ENCODE assay signal across 7 cellular contexts in the genomic region with DNA sequence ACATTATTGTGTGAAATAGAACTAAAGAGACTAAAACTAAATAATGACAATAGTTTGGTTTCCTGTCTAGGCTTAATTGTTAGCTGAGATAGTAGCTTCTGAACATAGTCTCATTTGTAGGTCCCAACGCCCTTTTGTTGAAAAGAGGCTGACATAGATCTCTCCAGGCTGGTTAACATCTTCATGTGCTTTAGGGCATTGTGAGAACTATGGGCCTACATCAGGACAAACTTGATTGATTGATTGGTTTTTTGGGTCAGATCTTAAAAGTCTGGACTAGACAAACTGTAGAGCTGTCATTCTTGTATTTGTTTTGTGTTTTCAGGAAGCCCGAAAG. TPM values are rescaled to one million over a fixed set of nuclear protein-coding genes. Genes with fewer than 3 reads are reported as not detected.
A peak's percentile ranks its signal among the peaks of the same experiment; 100 is the strongest.
DNase-seq lines count a peak whose midpoint lies in the region; ATAC-seq and TF ChIP-seq lines count a peak whose summit lies in the region.

No MANE protein-coding gene starts in this region.

- peaks cover 68% of the 10 kb centered on the region for H3K79me2 ChIP-seq in HCT116 (ENCODE audit: insufficient read depth, low read length)

- POLR2A ChIA-PET in HCT116 (lab: Charles Lee) = no interaction called here
- POLR2A ChIA-PET in activated CD4-positive, alpha-beta memory T cell treated with anti-CD3 and anti-CD28 coated beads, Interleukin-2, amount 10 ng/mL, durations not matched to agents 7 days and 5 days (lab: Charles Lee) = interaction anchor here (0.6 to 5.0 kb wide), 10 partner anchors 9 to 209 kb away, joined by 3 to 98 read pairs (median 12); a partner anchor contains a TSS

- H3K27me3 ChIP-seq in HCT116 (ENCODE audit: insufficient read depth, low read length) = no peaks in the 10 kb centered on the region
- H3K27me3 ChIP-seq in right cardiac atrium (ENCODE audit: control insufficient read depth, insufficient read depth) = no peaks in the 10 kb centered on the region

- no peaks in the 10 kb centered on the region for H3K9me3 ChIP-seq in HCT116 (ENCODE audit: control insufficient read depth in 1 of 2, insufficient read depth in 1 of 2, low read depth in 1 of 2, low read length in 2 of 2)
- no peaks in the 10 kb centered on the region for H3K9me3 ChIP-seq in right cardiac atrium (ENCODE audit: control insufficient read depth, low read length)

- peak overlapping the region; percentile 94 for H3K4me3 Mint-ChIP-seq in activated CD4-positive, alpha-beta memory T cell treated with anti-CD3 and anti-CD28 coated beads, Interleukin-2, amount 10 ng/mL, durations not matched to agents 7 days and 5 days
- H3K4me3 Mint-ChIP-seq in stimulated activated effector memory CD8-positive, alpha-beta T cell treated with anti-CD3 and anti-CD28 coated beads, Interleukin-12 subunit alpha, Interleukin-12 subunit beta, amount 100 ng/mL, for 72 hours = peak overlapping the region; percentile 92

- H4K20me1 ChIP-seq in HCT116 (ENCODE audit: insufficient read depth) = no peaks in the 10 kb centered on the region

- ATAC-seq in HCT116 = no peak
- no peak for ATAC-seq in right cardiac atrium
- no peak for ATAC-seq in stimulated activated effector memory CD8-positive, alpha-beta T cell treated with anti-CD3 and anti-CD28 coated beads, Interleukin-12 subunit alpha, Interleukin-12 subunit beta, amount 100 ng/mL, for 72 hours
- no peak for ATAC-seq in GM21381 (IDR thresholded peaks at IDR 0.05; ENCODE audit: unreplicated experiment)

- H3K36me3 ChIP-seq in HCT116 (ENCODE audit: control insufficient read depth in 1 of 2, insufficient read depth in 2 of 2, low read length in 2 of 2) = peaks cover 8% of the 10 kb centered on the region in 2 experiments; a peak in 2 of 4 replicates

- no peaks in the 10 kb centered on the region for H3K9me3 Mint-ChIP-seq in activated CD4-positive, alpha-beta memory T cell treated with anti-CD3 and anti-CD28 coated beads, Interleukin-2, amount 10 ng/mL, durations not matched to agents 7 days and 5 days
- no peaks in the 10 kb centered on the region for H3K9me3 Mint-ChIP-seq in stimulated activated effector memory CD8-positive, alpha-beta T cell treated with anti-CD3 and anti-CD28 coated beads, Interleukin-12 subunit alpha, Interleukin-12 subunit beta, amount 100 ng/mL, for 72 hours

- peak overlapping the region; percentile 76 for H3K4me2 ChIP-seq in HCT116 (ENCODE audit: low read length)

- no peaks in the 10 kb centered on the region for H3K9me2 ChIP-seq in HCT116 (ENCODE audit: insufficient read depth)

- no peak for DNase-seq in HCT116 (ENCODE audit: low read depth, low spot score)
- DNase-seq in activated CD4-positive, alpha-beta memory T cell treated with anti-CD3 and anti-CD28 coated beads, Interleukin-2, amount 10 ng/mL, durations not matched to agents 7 days and 5 days = no peak
- no peak for DNase-seq in right cardiac atrium
- DNase-seq in stimulated activated effector memory CD8-positive, alpha-beta T cell treated with anti-CD3 and anti-CD28 coated beads, Interleukin-12 subunit alpha, Interleukin-12 subunit beta, amount 100 ng/mL, for 72 hours (ENCODE audit: low spot score in 2 of 2) = no peak
- no peak for DNase-seq in NOMO-1 treated with DMSO at 0.1 percent for 48 hours (lab: John Stamatoyannopoulos, UW; ENCODE audit: unreplicated experiment)
- DNase-seq in lower leg skin (ENCODE audit: low spot score in 2 of 2) = no peak

- BruUV-seq in HCT116 (replicated peaks; lab: Mats Ljungman, UMichigan) = TSS peak; percentile 71

- H3K36me3 Mint-ChIP-seq in activated CD4-positive, alpha-beta memory T cell treated with anti-CD3 and anti-CD28 coated beads, Interleukin-2, amount 10 ng/mL, durations not matched to agents 7 days and 5 days (ENCODE audit: low read depth) = peaks cover 32% of the 10 kb centered on the region
- H3K36me3 Mint-ChIP-seq in stimulated activated effector memory CD8-positive, alpha-beta T cell treated with anti-CD3 and anti-CD28 coated beads, Interleukin-12 subunit alpha, Interleukin-12 subunit beta, amount 100 ng/mL, for 72 hours = peaks cover 61% of the 10 kb centered on the region

- peak overlapping the region; percentile 86 for H3K9ac ChIP-seq in HCT116 (ENCODE audit: low read length)

- H3K27me3 Mint-ChIP-seq in activated CD4-positive, alpha-beta memory T cell treated with anti-CD3 and anti-CD28 coated beads, Interleukin-2, amount 10 ng/mL, durations not matched to agents 7 days and 5 days = no peaks in the 10 kb centered on the region

- TF ChIP-seq POLR2A in HCT116 (IDR thresholded peaks at IDR 0.05; ENCODE audit: borderline replicate concordance, extremely low read depth, insufficient read depth, insufficient read length) (no peak), lower leg skin (IDR thresholded peaks at IDR 0.05) (no peak)

- 44% methylated on average over 2 of the region's 2 CpGs for WGBS in right cardiac atrium
- WGBS in lower leg skin, 2 donors = 43 to 45% methylated on average over 2 of the region's 2 CpGs

- intact Hi-C loops in HCT116 (cut with micrococcal nuclease) = no loop called here
- intact Hi-C loops in right cardiac atrium (cut with DNase I) = no loop called here
- intact Hi-C loops in lower leg skin (cut with DNase I; ENCODE audit: low total_unique reads) = no loop called here

- no peak for TF ChIP-seq CTCF in HCT116 (IDR thresholded peaks at IDR 0.05 in 2 of 3, conservative IDR thresholded peaks at IDR 0.05 in 1 of 3; ENCODE audit: borderline replicate concordance in 1 of 3, insufficient read depth in 1 of 3, low read depth in 2 of 3, low read length in 2 of 3)
- no peak for TF ChIP-seq CTCF in lower leg skin (IDR thresholded peaks at IDR 0.05)

- RAD21 ChIA-PET in HCT116 (lab: Charles Lee; ENCODE audit: low non-redundant PET in 1 of 2, low total read pairs in 2 of 2, uncharacterized antibody in 2 of 2, unreplicated experiment in 2 of 2) = no interaction called here

- H3K4me3 ChIP-seq in HCT116 (replicated peaks in 1 of 2; ENCODE audit: low read depth in 1 of 2, low read length in 2 of 2) (peak overlapping the region; percentile 68 to 80), right cardiac atrium (ENCODE audit: low read length) (peak overlapping the region; percentile 82), lower leg skin (ENCODE audit: low read depth, poor library complexity, severe bottlenecking) (no peak overlapping the region)

- H3K27ac ChIP-seq in HCT116 (ENCODE audit: low read depth, low read length) = peak overlapping the region; percentile 71; the same call in 1 of the 2 replicates
- H3K27ac ChIP-seq in right cardiac atrium (ENCODE audit: low read length) = no peak overlapping the region

- H3K4me1 ChIP-seq in HCT116 (ENCODE audit: control insufficient read depth in 1 of 2, insufficient read depth in 2 of 2, low read length in 2 of 2) (peaks cover 14 to 37% of the 10 kb centered on the region in 2 experiments), right cardiac atrium (ENCODE audit: control insufficient read depth, insufficient read depth, low read length) (peaks cover 3% of the 10 kb centered on the region)

- TF ChIP-seq RAD21 in HCT116 (IDR thresholded peaks at IDR 0.05; ENCODE audit: low read depth) = no peak

- peak overlapping the region; percentile 94 for H3K27ac Mint-ChIP-seq in activated CD4-positive, alpha-beta memory T cell treated with anti-CD3 and anti-CD28 coated beads, Interleukin-2, amount 10 ng/mL, durations not matched to agents 7 days and 5 days
- peak overlapping the region; percentile 97 for H3K27ac Mint-ChIP-seq in stimulated activated effector memory CD8-positive, alpha-beta T cell treated with anti-CD3 and anti-CD28 coated beads, Interleukin-12 subunit alpha, Interleukin-12 subunit beta, amount 100 ng/mL, for 72 hours

- peaks cover 63% of the 10 kb centered on the region for H3K4me1 Mint-ChIP-seq in activated CD4-positive, alpha-beta memory T cell treated with anti-CD3 and anti-CD28 coated beads, Interleukin-2, amount 10 ng/mL, durations not matched to agents 7 days and 5 days
- H3K4me1 Mint-ChIP-seq in stimulated activated effector memory CD8-positive, alpha-beta T cell treated with anti-CD3 and anti-CD28 coated beads, Interleukin-12 subunit alpha, Interleukin-12 subunit beta, amount 100 ng/mL, for 72 hours = peaks cover 51% of the 10 kb centered on the region

- CTCF ChIA-PET in HCT116 (lab: Charles Lee) = no interaction called here
- CTCF ChIA-PET in activated CD4-positive, alpha-beta memory T cell treated with anti-CD3 and anti-CD28 coated beads, Interleukin-2, amount 10 ng/mL, durations not matched to agents 7 days and 5 days (lab: Charles Lee) = interaction anchor here (0.8 to 9.9 kb wide), 5 partner anchors 12 to 97 kb away, joined by 3 to 92 read pairs (median 4); a partner anchor contains a TSS

- no peak overlapping the region for H2AFZ ChIP-seq in HCT116 (ENCODE audit: low read depth, low read length, poor library complexity, severe bottlenecking)

TF ChIP-seq in HCT116, 20 proteins besides CTCF, POLR2A, EP300 and RAD21 (continues in another document):
- TF ChIP-seq, protein P1, sequence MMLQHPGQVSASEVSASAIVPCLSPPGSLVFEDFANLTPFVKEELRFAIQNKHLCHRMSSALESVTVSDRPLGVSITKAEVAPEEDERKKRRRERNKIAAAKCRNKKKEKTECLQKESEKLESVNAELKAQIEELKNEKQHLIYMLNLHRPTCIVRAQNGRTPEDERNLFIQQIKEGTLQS (IDR thresholded peaks at IDR 0.05) = no peak

RNA-seq across cellular contexts. Expression of a gene that starts 0.9 kb away (rescaled TPM):
- total RNA-seq in HCT116 (2021; ENCODE audit: unreplicated experiment) = 36.6 TPM
- 37.4 and 50.5 TPM in 2 replicates for polyA plus RNA-seq in HCT116 (2012)
- 10 to 100 TPM; 31.4 to 34.6 TPM for total RNA-seq in activated CD4-positive, alpha-beta memory T cell treated with anti-CD3 and anti-CD28 coated beads, Interleukin-2, amount 10 ng/mL, durations not matched to agents 7 days and 5 days
- total RNA-seq in right cardiac atrium = 10 to 100 TPM; 20.6 to 28.1 (median 23.2) TPM
- polyA plus RNA-seq in right cardiac atrium = 76.8 TPM
- total RNA-seq in lower leg skin = 10 to 100 TPM; 27.6 to 36.5 (median 34.2) TPM

RNA-seq across cellular contexts. Expression of a gene that starts 2.7 kb away (rescaled TPM):
- total RNA-seq in HCT116 (2021; ENCODE audit: unreplicated experiment) = 49.9 TPM
- 48.5 and 63.4 TPM in 2 replicates for polyA plus RNA-seq in HCT116 (2012)
- total RNA-seq in activated CD4-positive, alpha-beta memory T cell treated with anti-CD3 and anti-CD28 coated beads, Interleukin-2, amount 10 ng/mL, durations not matched to agents 7 days and 5 days = 10 to 100 TPM; 88.0 to 92.2 TPM
- 10 to 100 TPM; 53.3 to 67.3 (median 62.9) TPM for total RNA-seq in right cardiac atrium
- polyA plus RNA-seq in right cardiac atrium = 61.2 TPM
- 100 to 1,000 TPM in 3 of 4 donors, 10 to 100 TPM in 1; 99.0 to 262 (median 108) TPM for total RNA-seq in lower leg skin

RNA-seq across cellular contexts. Expression of a gene that starts 28.7 kb away (rescaled TPM):
- total RNA-seq in HCT116 (2021; ENCODE audit: unreplicated experiment) = 21.8 TPM
- 12.6 and 13.6 TPM in 2 replicates for polyA plus RNA-seq in HCT116 (2012)
- total RNA-seq in activated CD4-positive, alpha-beta memory T cell treated with anti-CD3 and anti-CD28 coated beads, Interleukin-2, amount 10 ng/mL, durations not matched to agents 7 days and 5 days = 10 to 100 TPM; 58.3 to 58.4 TPM
- 10 to 100 TPM; 13.8 to 17.5 (median 15.5) TPM for total RNA-seq in right cardiac atrium
- polyA plus RNA-seq in right cardiac atrium = 9.6 TPM
- 10 to 100 TPM; 16.7 to 41.5 (median 37.4) TPM for total RNA-seq in lower leg skin

RNA-seq across cellular contexts. Expression of a gene that starts 38.5 kb away (rescaled TPM):
- total RNA-seq in HCT116 (2021; ENCODE audit: unreplicated experiment) (60.9 TPM), right cardiac atrium (10 to 100 TPM; 43.7 to 50.9 (median 46.2) TPM), lower leg skin (10 to 100 TPM; 45.5 to 60.3 (median 58.1) TPM)
- 48.6 and 50.9 TPM in 2 replicates for polyA plus RNA-seq in HCT116 (2012)
- total RNA-seq in activated CD4-positive, alpha-beta memory T cell treated with anti-CD3 and anti-CD28 coated beads, Interleukin-2, amount 10 ng/mL, durations not matched to agents 7 days and 5 days = 100 to 1,000 TPM; 106 to 108 TPM
- polyA plus RNA-seq in right cardiac atrium = 30.6 TPM
